17 cellular contexts compared by ENCODE assay signal in genomic region chr1:112933820-112934561, GRCh38. TPM values are rescaled to one million over a fixed set of nuclear protein-coding genes. Genes with fewer than 3 reads are reported as not detected.
A peak's percentile ranks its signal among the peaks of the same experiment; 100 is the strongest.
DNase-seq lines count a peak whose midpoint lies in the region; ATAC-seq and TF ChIP-seq lines count a peak whose summit lies in the region.
"Had no signal": no experiment of that assay in that cellular context is flagged by ENCODE, and none has a peak within 500 bp of the region (broad histone marks: within the 10 kb centered on the region; RNA-seq: fewer than 3 reads in every experiment).

No MANE protein-coding gene starts in this region.

- no peaks in the 10 kb centered on the region for H3K9me3 Mint-ChIP-seq in type B pancreatic cell
- H3K9me3 Mint-ChIP-seq: activated T-helper 1 cell treated with anti-CD3 and anti-CD28 coated beads, Interleukin-12 subunit alpha, Interleukin-12 subunit beta, Interleukin-2, Interleukin-4 antibody, amounts not matched to agents 30 ng/mL and 10 ng/mL and 1 ng/mL, durations not matched to agents 14 hours and 24 hours and 36 hours had no signal

- DNase-seq in cardiac muscle cell (ENCODE audit: low read depth in 1 of 2, low spot score in 1 of 2): no peak
- DNase-seq in heart right ventricle: no peak
- no peak for DNase-seq in type B pancreatic cell (ENCODE audit: extremely low spot score, unreplicated experiment)
- no peak for DNase-seq in NCI-H2107 (lab: John Stamatoyannopoulos, UW)
- no peak for DNase-seq in NCI-H1436 treated with DMSO at 0.1 percent for 48 hours (lab: John Stamatoyannopoulos, UW)
- DNase-seq: dermis blood vessel endothelial cell; HCEC 1CT; mucosa of descending colon; NCI-H1930; NCI-H526 treated with DMSO at 0.1 percent for 48 hours; stimulated activated CD4-positive, alpha-beta T cell treated with anti-CD3 and anti-CD28 coated beads, Interleukin-12 subunit alpha, Interleukin-12 subunit beta, amount 100 ng/mL, for 4 hours had no signal

- H3K36me3 Mint-ChIP-seq in type B pancreatic cell: peaks cover 11% of the 10 kb centered on the region

- peaks cover 22% of the 10 kb centered on the region for H3K4me1 Mint-ChIP-seq in type B pancreatic cell (ENCODE audit: unreplicated experiment)

- H3K4me3 ChIP-seq in cardiac muscle cell: no peak overlapping the region
- no peak overlapping the region for H3K4me3 ChIP-seq in heart right ventricle
- no peak overlapping the region for H3K4me3 ChIP-seq in ectodermal cell (ENCODE audit: insufficient read depth, low read depth, low read length)
- H3K4me3 ChIP-seq: hepatocyte, mucosa of descending colon had no signal

- H3K27ac ChIP-seq in cardiac muscle cell (peak overlapping the region; percentile 35), heart right ventricle (no peak overlapping the region), VCaP (peak overlapping the region; percentile 59), ectodermal cell (ENCODE audit: insufficient read depth, low read depth, low read length, poor library complexity, severe bottlenecking) (peak overlapping the region; percentile 46)
- H3K27ac ChIP-seq: hepatocyte had no signal

- 95 to 98% methylated on average over 3 of the region's 3 CpGs for WGBS in heart right ventricle, 2 donors
- WGBS in ectodermal cell, 2 experiments: 100% methylated on average over 1 to 3 of the region's 3 CpGs

- H3K9me3 ChIP-seq in cardiac muscle cell (ENCODE audit: low read depth) (no peaks in the 10 kb centered on the region), heart right ventricle (no peaks in the 10 kb centered on the region), ectodermal cell (ENCODE audit: control insufficient read depth, low read length) (no peaks in the 10 kb centered on the region)
- H3K9me3 ChIP-seq: mucosa of descending colon had no signal

- no peak for TF ChIP-seq CTCF in cardiac muscle cell (IDR thresholded peaks at IDR 0.05; ENCODE audit: low read depth, low read length)
- TF ChIP-seq CTCF in heart right ventricle (IDR thresholded peaks at IDR 0.05): no peak
- TF ChIP-seq CTCF in VCaP (conservative IDR thresholded peaks at IDR 0.05): no peak
- TF ChIP-seq CTCF in type B pancreatic cell (conservative IDR thresholded peaks at IDR 0.05): no peak

- intact Hi-C loops in heart right ventricle (cut with DNase I): loop anchor here in 1 of 10 donors (10.0 kb wide), 1 partner anchor 49 kb away; no protein-coding TSS in a partner anchor

- peak overlapping the region; percentile 11 for H3K27ac Mint-ChIP-seq in type B pancreatic cell
- H3K27ac Mint-ChIP-seq: activated T-helper 1 cell treated with anti-CD3 and anti-CD28 coated beads, Interleukin-12 subunit alpha, Interleukin-12 subunit beta, Interleukin-2, Interleukin-4 antibody, amounts not matched to agents 30 ng/mL and 10 ng/mL and 1 ng/mL, durations not matched to agents 14 hours and 24 hours and 36 hours had no signal

- no peak overlapping the region for H3K4me3 Mint-ChIP-seq in type B pancreatic cell
- H3K4me3 Mint-ChIP-seq: activated T-helper 1 cell treated with anti-CD3 and anti-CD28 coated beads, Interleukin-12 subunit alpha, Interleukin-12 subunit beta, Interleukin-2, Interleukin-4 antibody, amounts not matched to agents 30 ng/mL and 10 ng/mL and 1 ng/mL, durations not matched to agents 14 hours and 24 hours and 36 hours had no signal

- H3K27me3 Mint-ChIP-seq in type B pancreatic cell: no peaks in the 10 kb centered on the region

- H3K4me1 ChIP-seq in cardiac muscle cell (ENCODE audit: low read depth) (peaks cover 32% of the 10 kb centered on the region), heart right ventricle (peaks cover 0 to 50% (median 35%) of the 10 kb centered on the region in 9 donors), ectodermal cell (ENCODE audit: control insufficient read depth, insufficient read depth, low read length) (peaks cover 20% of the 10 kb centered on the region)

- ATAC-seq in heart right ventricle (no peak), GM21717 (IDR thresholded peaks at IDR 0.05; ENCODE audit: unreplicated experiment) (no peak)
- ATAC-seq: activated CD4-positive, CD25-positive, alpha-beta regulatory T cell treated with anti-CD3 and anti-CD28 coated beads, Interleukin-2, amount 50 U/mL, for 24 hours; mucosa of descending colon had no signal

- H3K36me3 ChIP-seq in cardiac muscle cell: peaks cover 8% of the 10 kb centered on the region
- H3K36me3 ChIP-seq in heart right ventricle: peaks cover 0 to 3% (median 0%) of the 10 kb centered on the region in 9 donors
- no peaks in the 10 kb centered on the region for H3K36me3 ChIP-seq in ectodermal cell (ENCODE audit: control insufficient read depth, insufficient read depth, low read length)

- no peaks in the 10 kb centered on the region for H3K27me3 ChIP-seq in cardiac muscle cell
- H3K27me3 ChIP-seq in heart right ventricle: no peaks in the 10 kb centered on the region
- H3K27me3 ChIP-seq in ectodermal cell (ENCODE audit: control insufficient read depth, insufficient read depth, low read length, poor library complexity, severe bottlenecking): no peaks in the 10 kb centered on the region
- H3K27me3 ChIP-seq: hepatocyte had no signal

RNA-seq across cellular contexts. Expression of gene SLC16A1, which starts 22.0 kb away (rescaled TPM):
- total RNA-seq in cardiac muscle cell: 130 and 137 TPM in 2 replicates
- polyA plus RNA-seq in cardiac muscle cell: 146 and 163 TPM in 2 replicates
- total RNA-seq in heart right ventricle: 100 to 1,000 TPM; 129 to 193 (median 152) TPM
- polyA plus RNA-seq in heart right ventricle: 10 to 100 TPM; 43.9 to 71.8 TPM
- polyA plus RNA-seq in ectodermal cell (2013, experiment 1 of 4): 145 TPM
- 174 TPM for polyA plus RNA-seq in ectodermal cell (2013, experiment 2 of 4)
- 119 TPM for polyA plus RNA-seq in ectodermal cell (2013, experiment 3 of 4)
- 120 TPM for polyA plus RNA-seq in ectodermal cell (2013, experiment 4 of 4)
- total RNA-seq in type B pancreatic cell (ENCODE audit: low replicate concordance): 52.2 and 79.3 TPM in 2 replicates

Comparison
In these comparisons a context has a peak if more than half of its experiments do, and no peak if none do; other contexts are left out.
1. H3K27ac ChIP-seq: peak in cardiac muscle cell (single experiment), VCaP (single experiment) and ectodermal cell (single experiment); none in heart right ventricle (0 of 10).